Comparison of ENCODE assay signal across 17 cellular contexts in the genomic region with DNA sequence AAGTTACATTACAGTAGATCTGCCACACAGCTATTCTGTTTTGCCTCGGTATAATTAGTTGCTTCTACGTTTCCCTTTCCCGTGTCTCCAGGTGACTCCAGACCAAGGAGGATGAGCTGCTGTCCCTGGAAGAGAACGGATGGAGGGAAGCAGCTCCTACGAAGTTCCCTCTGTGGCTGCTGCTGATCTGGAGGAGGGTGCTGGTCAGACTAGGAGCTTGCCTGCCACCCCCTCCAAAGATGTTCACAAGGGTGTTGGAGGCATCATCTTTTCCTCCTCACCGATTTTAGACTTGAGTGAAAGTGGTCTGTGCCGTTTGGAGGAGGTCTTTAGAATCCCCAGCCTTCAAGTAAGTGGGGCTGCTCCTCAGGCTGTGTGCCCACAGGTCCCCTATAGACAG. TPM values are rescaled to one million over a fixed set of nuclear protein-coding genes. Genes with fewer than 3 reads are reported as not detected.
DNase-seq lines count a peak whose midpoint lies in the region; ATAC-seq and TF ChIP-seq lines count a peak whose summit lies in the region.
"Had no signal": no experiment of that assay in that cellular context is flagged by ENCODE, and none has a peak within 500 bp of the region (broad histone marks: within the 10 kb centered on the region; RNA-seq: fewer than 3 reads in every experiment).

No MANE protein-coding gene starts in this region.

- TF ChIP-seq CTCF in HFFc6 (IDR thresholded peaks at IDR 0.05) (no peak), neural crest cell (conservative IDR thresholded peaks at IDR 0.05) (no peak)

- H3K27ac Mint-ChIP-seq in T-helper 1 cell treated with Interleukin-12 subunit alpha and Interleukin-12 subunit beta and Interleukin-4 antibody, amounts not matched to agents 30 μg/mL and 1 μg/mL, for 36 hours = no peak overlapping the region
- no peak overlapping the region for H3K27ac Mint-ChIP-seq in HFFc6
- peak overlapping the region; percentile 32 for H3K27ac Mint-ChIP-seq in activated naive CD8-positive, alpha-beta T cell treated with anti-CD3 and anti-CD28 coated beads for 36 hours
- H3K27ac Mint-ChIP-seq in neural crest cell (ENCODE audit: unreplicated experiment) = no peak overlapping the region

- peak overlapping the region; percentile 86 for H3K4me3 Mint-ChIP-seq in T-helper 1 cell treated with Interleukin-12 subunit alpha and Interleukin-12 subunit beta and Interleukin-4 antibody, amounts not matched to agents 30 μg/mL and 1 μg/mL, for 36 hours
- H3K4me3 Mint-ChIP-seq in HFFc6 (peak overlapping the region; percentile 98), neural crest cell (peak overlapping the region; percentile 90)
- H3K4me3 Mint-ChIP-seq in activated naive CD8-positive, alpha-beta T cell treated with anti-CD3 and anti-CD28 coated beads for 36 hours = peak overlapping the region; percentile 91

- DNase-seq in T-helper 1 cell (no peak), HFFc6 (no peak), neural crest cell (ENCODE audit: low read depth, low spot score) (no peak), NCI-H1105 treated with DMSO at 0.1 percent for 48 hours (lab: John Stamatoyannopoulos, UW) (no peak), NCI-H2196 (lab: John Stamatoyannopoulos, UW; ENCODE audit: unreplicated experiment) (no peak)
- no peak for DNase-seq in activated naive CD8-positive, alpha-beta T cell treated with anti-CD3 and anti-CD28 coated beads for 36 hours
- DNase-seq: 8988T, cortex of kidney, esophagus squamous epithelium, left ventricle myocardium superior, NCI-H1092, NCI-H446, nucleus accumbens, PC-9, SW 1271 had no signal

- no peak for ATAC-seq in HG03159 (IDR thresholded peaks at IDR 0.05; ENCODE audit: unreplicated experiment)
- ATAC-seq: left ventricle myocardium superior had no signal

- peaks cover 36% of the 10 kb centered on the region for H3K4me1 Mint-ChIP-seq in T-helper 1 cell treated with Interleukin-12 subunit alpha and Interleukin-12 subunit beta and Interleukin-4 antibody, amounts not matched to agents 30 μg/mL and 1 μg/mL, for 36 hours (ENCODE audit: low read depth)
- H3K4me1 Mint-ChIP-seq in HFFc6 (ENCODE audit: low read depth) (peaks cover 36% of the 10 kb centered on the region), neural crest cell (peaks cover 59% of the 10 kb centered on the region)
- H3K4me1 Mint-ChIP-seq in activated naive CD8-positive, alpha-beta T cell treated with anti-CD3 and anti-CD28 coated beads for 36 hours = peaks cover 56% of the 10 kb centered on the region

- H3K27me3 Mint-ChIP-seq in T-helper 1 cell treated with Interleukin-12 subunit alpha and Interleukin-12 subunit beta and Interleukin-4 antibody, amounts not matched to agents 30 μg/mL and 1 μg/mL, for 36 hours (ENCODE audit: low read depth) = peaks cover 5% of the 10 kb centered on the region
- H3K27me3 Mint-ChIP-seq in HFFc6 (ENCODE audit: insufficient read depth) (peaks cover 5% of the 10 kb centered on the region), neural crest cell (ENCODE audit: low read depth) (no peaks in the 10 kb centered on the region)
- no peaks in the 10 kb centered on the region for H3K27me3 Mint-ChIP-seq in activated naive CD8-positive, alpha-beta T cell treated with anti-CD3 and anti-CD28 coated beads for 36 hours

- no peaks in the 10 kb centered on the region for H3K9me3 Mint-ChIP-seq in T-helper 1 cell treated with Interleukin-12 subunit alpha and Interleukin-12 subunit beta and Interleukin-4 antibody, amounts not matched to agents 30 μg/mL and 1 μg/mL, for 36 hours
- peaks cover 13% of the 10 kb centered on the region for H3K9me3 Mint-ChIP-seq in HFFc6
- peaks cover 1% of the 10 kb centered on the region for H3K9me3 Mint-ChIP-seq in activated naive CD8-positive, alpha-beta T cell treated with anti-CD3 and anti-CD28 coated beads for 36 hours
- no peaks in the 10 kb centered on the region for H3K9me3 Mint-ChIP-seq in neural crest cell

- H3K36me3 Mint-ChIP-seq in T-helper 1 cell treated with Interleukin-12 subunit alpha and Interleukin-12 subunit beta and Interleukin-4 antibody, amounts not matched to agents 30 μg/mL and 1 μg/mL, for 36 hours (ENCODE audit: low read depth) = peaks cover 14% of the 10 kb centered on the region
- H3K36me3 Mint-ChIP-seq in HFFc6 (ENCODE audit: low read depth) (peaks cover 21% of the 10 kb centered on the region), neural crest cell (ENCODE audit: low read depth) (peaks cover under 1% of the 10 kb centered on the region)
- H3K36me3 Mint-ChIP-seq in activated naive CD8-positive, alpha-beta T cell treated with anti-CD3 and anti-CD28 coated beads for 36 hours = peaks cover 31% of the 10 kb centered on the region

RNA-seq across cellular contexts. Expression of a gene that starts 1.4 kb away (rescaled TPM):
- total RNA-seq in HFFc6 (2021; fragmentation: NEBNext Ultra II Directional; extraction: Animal tissue kit (Norgen Biotek cat#: 25700)) = 1 to 10 TPM; 4.7 to 6.7 (median 6.0) TPM
- 1 to 10 TPM; 3.5 to 3.8 TPM for total RNA-seq in activated naive CD8-positive, alpha-beta T cell treated with anti-CD3 and anti-CD28 coated beads for 36 hours
- total RNA-seq in neural crest cell = 18.3 and 21.9 TPM in 2 replicates

RNA-seq across cellular contexts. Expression of a gene that starts 25.6 kb away (rescaled TPM):
- total RNA-seq in HFFc6 (2021; fragmentation: NEBNext Ultra II Directional; extraction: Animal tissue kit (Norgen Biotek cat#: 25700)) = 1 to 10 TPM; 5.5 to 8.3 (median 7.2) TPM
- 10 to 100 TPM; 15.3 to 16.2 TPM for total RNA-seq in activated naive CD8-positive, alpha-beta T cell treated with anti-CD3 and anti-CD28 coated beads for 36 hours
- total RNA-seq in neural crest cell = 19.6 and 21.9 TPM in 2 replicates
